ENCODE assay signal across 8 cellular contexts in genomic region chr17:59618894-59619312, GRCh38. TPM values are rescaled to one million over a fixed set of nuclear protein-coding genes. Genes with fewer than 3 reads are reported as not detected.
A peak's percentile ranks its signal among the peaks of the same experiment; 100 is the strongest.
DNase-seq lines count a peak whose midpoint lies in the region; ATAC-seq, FAIRE-seq and TF ChIP-seq lines count a peak whose summit lies in the region.

No MANE protein-coding gene starts in this region.

- H3K9ac ChIP-seq in astrocyte (ENCODE audit: low read length) (peak overlapping the region; percentile 99), HepG2 (ENCODE audit: insufficient read depth, low read depth, low read length) (peak overlapping the region; percentile 98)

- FAIRE-seq in astrocyte (lab: Jason Lieb, UNC) (no peak), HepG2 (lab: Jason Lieb, UNC) (no peak)

- H3K36me3 Mint-ChIP-seq in astrocyte (ENCODE audit: low read depth, unreplicated experiment): no peaks in the 10 kb centered on the region

- CTCF ChIA-PET in HepG2 (lab: Yijun Ruan, JAX; ENCODE audit: low intra/inter-chr PET ratio, low total read pairs): no interaction called here

- no peaks in the 10 kb centered on the region for H3K9me3 Mint-ChIP-seq in astrocyte (ENCODE audit: unreplicated experiment)

- H3K27ac Mint-ChIP-seq in astrocyte (ENCODE audit: unreplicated experiment): peak overlapping the region; percentile 100

- no peak for TF ChIP-seq POLR2A in HepG2 (IDR thresholded peaks at IDR 0.05; ENCODE audit: insufficient read depth in 1 of 2, low read depth in 2 of 2, low read length in 2 of 2)

- H3K4me1 ChIP-seq in astrocyte (ENCODE audit: insufficient read depth, low read length) (peaks cover 22% of the 10 kb centered on the region), HepG2 (ENCODE audit: insufficient read depth, low read length) (peaks cover 41% of the 10 kb centered on the region), tibial artery (peaks cover 0 to 37% (median 27%) of the 10 kb centered on the region in 4 donors)

- H3K4me3 ChIP-seq in AG10803 (ENCODE audit: low read length): peak overlapping the region; percentile 92
- H3K4me3 ChIP-seq in astrocyte (ENCODE audit: insufficient read depth, low read depth, low read length): peak overlapping the region; percentile 77
- peak overlapping the region; percentile 94 to 99 (median 94) for H3K4me3 ChIP-seq in HepG2 (replicated peaks in 1 of 3; ENCODE audit: insufficient read depth in 1 of 3, low read depth in 2 of 3, low read length in 3 of 3)
- peak overlapping the region; percentile 96 to 97 for H3K4me3 ChIP-seq in tibial artery

- no peak for TF ChIP-seq EP300 in HepG2 (IDR thresholded peaks at IDR 0.05; ENCODE audit: low read depth in 2 of 2, low read length in 2 of 2)
- no peak for TF ChIP-seq EP300 in HepG2 (CRISPR knock-in tag; IDR thresholded peaks at IDR 0.05; ENCODE audit: borderline replicate concordance)

- H2AFZ ChIP-seq in astrocyte (ENCODE audit: low read depth, low read length) (peak overlapping the region; percentile 83), HepG2 (ENCODE audit: low read length) (no peak overlapping the region)

- no peak for TF ChIP-seq CTCF in AG10803 (conservative IDR thresholded peaks at IDR 0.05; ENCODE audit: low read length)
- TF ChIP-seq CTCF in astrocyte (IDR thresholded peaks at IDR 0.05; ENCODE audit: insufficient read depth, low read depth, low read length): no peak
- no peak for TF ChIP-seq CTCF in HepG2 (CRISPR knock-in tag; IDR thresholded peaks at IDR 0.05)
- no peak for TF ChIP-seq CTCF in tibial artery (IDR thresholded peaks at IDR 0.05)

- H3K4me2 ChIP-seq in astrocyte (ENCODE audit: low read length) (peak overlapping the region; percentile 90), HepG2 (ENCODE audit: low read depth, low read length) (peak overlapping the region; percentile 86)

- in situ Hi-C loops in HepG2 (cut with HindIII; ENCODE audit: extremely low pct_ligation_motif_present, low pct_unique_long_range_greater_than_20kb): no loop called here

- intact Hi-C loops in HepG2 (cut with micrococcal nuclease; ENCODE audit: unreplicated experiment): loop anchor here (2.0 to 5.0 kb wide), 2 partner anchors 97 to 154 kb away; no protein-coding TSS in a partner anchor
- intact Hi-C loops in tibial artery (cut with DNase I; ENCODE audit: low total_unique reads): loop anchor here (2.0 to 10.0 kb wide), 2 partner anchors 54 to 88 kb away; partner anchors contain the start of genes DHX40, PTRH2 and VMP1

- H4K20me1 ChIP-seq in astrocyte (ENCODE audit: insufficient read depth, low read length) (peaks cover 34% of the 10 kb centered on the region), HepG2 (ENCODE audit: insufficient read depth, low read length) (peaks cover 32% of the 10 kb centered on the region)

- POLR2A ChIA-PET in HepG2 (lab: Yijun Ruan, JAX): interaction anchor here (0.6 to 4.7 kb wide), 38 partner anchors 10 to 1256 kb away, joined by 3 to 49 read pairs (median 4); partner anchors contain the start of genes APPBP2, DHX40, GDPD1 and HEATR6

- DNase-seq in AG10803 (ENCODE audit: low read depth) (no peak), astrocyte (ENCODE audit: low read depth) (no peak), HepG2 (ENCODE audit: low spot score) (peak; percentile 87), tibial artery (peak in 1 of 2 donors; percentile 93), SK-N-DZ (ENCODE audit: low spot score) (no peak), activated gamma-delta T cell (lab: John Stamatoyannopoulos, UW) (no peak)

- H3K27me3 ChIP-seq in astrocyte (ENCODE audit: insufficient read depth, low read length): no peaks in the 10 kb centered on the region
- no peaks in the 10 kb centered on the region; a peak in 2 of 5 replicates for H3K27me3 ChIP-seq in HepG2 (ENCODE audit: control insufficient read depth in 1 of 2, insufficient read depth in 2 of 2, low read length in 2 of 2)
- no peaks in the 10 kb centered on the region for H3K27me3 ChIP-seq in tibial artery

- ATAC-seq in HG03064 (IDR thresholded peaks at IDR 0.05; ENCODE audit: low read depth, unreplicated experiment) (peak; percentile 54), HepG2 (no peak), GM21423 (IDR thresholded peaks at IDR 0.05; ENCODE audit: unreplicated experiment) (no peak)

- H3K9me3 ChIP-seq in astrocyte (ENCODE audit: insufficient read depth, low read depth, low read length) (no peaks in the 10 kb centered on the region), HepG2 (ENCODE audit: low read length) (no peaks in the 10 kb centered on the region), tibial artery (no peaks in the 10 kb centered on the region)

- TF ChIP-seq RAD21 in HepG2 (CRISPR knock-in tag; IDR thresholded peaks at IDR 0.05): no peak

- BruUV-seq in HepG2 (replicated peaks; lab: Mats Ljungman, UMichigan): TSS peak; percentile 92

- H3K4me3 Mint-ChIP-seq in astrocyte (ENCODE audit: unreplicated experiment): peak overlapping the region; percentile 97

- peaks cover 23% of the 10 kb centered on the region for H3K4me1 Mint-ChIP-seq in astrocyte (ENCODE audit: low read depth, unreplicated experiment)

- under 1% methylated on average over 15 of the region's 15 CpGs for WGBS in HepG2 (ENCODE audit: low lambda C conversion rate)

- H3K27me3 Mint-ChIP-seq in astrocyte (ENCODE audit: low read depth, unreplicated experiment): no peaks in the 10 kb centered on the region

- peak overlapping the region; percentile 99 for H3K27ac ChIP-seq in astrocyte (ENCODE audit: low read depth, low read length)
- H3K27ac ChIP-seq in HepG2 (ENCODE audit: extremely low read length, insufficient read depth, low read length): peak overlapping the region; percentile 97
- H3K27ac ChIP-seq in tibial artery: peak overlapping the region; percentile 98 to 99

- H3K79me2 ChIP-seq in astrocyte (ENCODE audit: insufficient read depth, low read length): peaks cover 51% of the 10 kb centered on the region
- H3K79me2 ChIP-seq in HepG2 (ENCODE audit: insufficient read depth, low read length): peaks cover 57% of the 10 kb centered on the region

- H3K36me3 ChIP-seq in astrocyte (ENCODE audit: insufficient read depth, low read length) (no peaks in the 10 kb centered on the region), HepG2 (replicated peaks in 1 of 2; ENCODE audit: control insufficient read depth in 1 of 2, insufficient read depth in 2 of 2, low read length in 2 of 2) (no peaks in the 10 kb centered on the region; a peak in 1 of 5 replicates), tibial artery (no peaks in the 10 kb centered on the region)

TF ChIP-seq in HepG2, 621 proteins besides CTCF, POLR2A, EP300 and RAD21 (continues in another document):
- no peak for TF ChIP-seq ZNF234 (CRISPR knock-in tag; conservative IDR thresholded peaks at IDR 0.05)

RNA-seq across cellular contexts. Expression of gene CLTC, which starts 0.8 kb away (rescaled TPM):
- total RNA-seq in astrocyte (381 and 391 TPM in 2 replicates), HepG2 (2016; rRNA removed; fragmentation: Illumina TruSeq; extraction: Trizol) (283 and 643 TPM in 2 replicates)
- total RNA-seq in HepG2 (2016; cell fraction: cytosol; rRNA removed; fragmentation: Illumina TruSeq; extraction: Trizol; ENCODE audit: low read depth): 19.6 and 21.0 TPM in 2 replicates
- 267 and 594 TPM in 2 replicates for total RNA-seq in HepG2 (2016; cell fraction: insoluble cytoplasmic fraction; rRNA removed; fragmentation: Illumina TruSeq; extraction: Trizol)
- total RNA-seq in HepG2 (2016; cell fraction: membrane; rRNA removed; fragmentation: Illumina TruSeq; extraction: Trizol): 63.1 and 72.1 TPM in 2 replicates
- total RNA-seq in HepG2 (2016; cell fraction: nucleus; rRNA removed; fragmentation: Illumina TruSeq; extraction: Trizol): 282 and 292 TPM in 2 replicates
- 110 and 134 TPM in 2 replicates for polyA plus RNA-seq in HepG2 (2011; rRNA removed)
- 125 and 195 TPM in 2 replicates for polyA plus RNA-seq in HepG2 (2011; cell fraction: cytosol; rRNA removed)
- polyA plus RNA-seq in HepG2 (2011; cell fraction: nucleus; rRNA removed): 64.1 and 73.6 TPM in 2 replicates
- polyA plus RNA-seq in HepG2 (2012): 126 and 165 TPM in 2 replicates
- polyA plus RNA-seq in HepG2 (2016; cell fraction: cytosol; fragmentation: Illumina TruSeq; extraction: Trizol; ENCODE audit: low read depth): 9.6 and 11.7 TPM in 2 replicates
- polyA plus RNA-seq in HepG2 (2016; cell fraction: insoluble cytoplasmic fraction; fragmentation: Illumina TruSeq; extraction: Trizol; ENCODE audit: low read depth): 350 and 354 TPM in 2 replicates
- 37.1 and 44.2 TPM in 2 replicates for polyA plus RNA-seq in HepG2 (2016; cell fraction: membrane; fragmentation: Illumina TruSeq; extraction: Trizol; ENCODE audit: low read depth)
- polyA plus RNA-seq in HepG2 (2016; cell fraction: nucleus; fragmentation: Illumina TruSeq; extraction: Trizol; ENCODE audit: insufficient read depth, low read depth): 217 and 222 TPM in 2 replicates
- 363 and 456 TPM in 2 replicates for polyA minus RNA-seq in HepG2 (2011; rRNA and poly(A)+ RNA removed; ENCODE audit: low replicate concordance)
- 307 and 353 TPM in 2 replicates for polyA minus RNA-seq in HepG2 (2011; cell fraction: cytosol; rRNA and poly(A)+ RNA removed)
- polyA minus RNA-seq in HepG2 (2011; cell fraction: nucleus; rRNA and poly(A)+ RNA removed): 208 and 274 TPM in 2 replicates
- polyA plus RNA-seq in SK-N-DZ (2014; cell fraction: cytosol; rRNA removed): 200 and 233 TPM in 2 replicates
- polyA plus RNA-seq in SK-N-DZ (2014; cell fraction: nucleus; rRNA removed): 110 and 111 TPM in 2 replicates

RNA-seq across cellular contexts. Expression of gene DHX40, which starts 53.5 kb away (rescaled TPM):
- total RNA-seq in astrocyte: 29.8 and 31.0 TPM in 2 replicates
- total RNA-seq in HepG2 (2016; rRNA removed; fragmentation: Illumina TruSeq; extraction: Trizol): 37.0 and 62.6 TPM in 2 replicates
- total RNA-seq in HepG2 (2016; cell fraction: cytosol; rRNA removed; fragmentation: Illumina TruSeq; extraction: Trizol; ENCODE audit: low read depth): 3.0 and 3.8 TPM in 2 replicates
- 34.6 and 66.1 TPM in 2 replicates for total RNA-seq in HepG2 (2016; cell fraction: insoluble cytoplasmic fraction; rRNA removed; fragmentation: Illumina TruSeq; extraction: Trizol)
- 8.0 and 9.8 TPM in 2 replicates for total RNA-seq in HepG2 (2016; cell fraction: membrane; rRNA removed; fragmentation: Illumina TruSeq; extraction: Trizol)
- 19.3 and 21.1 TPM in 2 replicates for total RNA-seq in HepG2 (2016; cell fraction: nucleus; rRNA removed; fragmentation: Illumina TruSeq; extraction: Trizol)
- 16.5 and 22.2 TPM in 2 replicates for polyA plus RNA-seq in HepG2 (2011; rRNA removed)
- polyA plus RNA-seq in HepG2 (2011; cell fraction: cytosol; rRNA removed): 9.4 and 14.4 TPM in 2 replicates
- 6.9 and 8.2 TPM in 2 replicates for polyA plus RNA-seq in HepG2 (2011; cell fraction: nucleus; rRNA removed)
- polyA plus RNA-seq in HepG2 (2012): 16.5 and 24.7 TPM in 2 replicates
- polyA plus RNA-seq in HepG2 (2016; cell fraction: cytosol; fragmentation: Illumina TruSeq; extraction: Trizol; ENCODE audit: low read depth): 0.87 and 0.92 TPM in 2 replicates
- 34.8 and 38.4 TPM in 2 replicates for polyA plus RNA-seq in HepG2 (2016; cell fraction: insoluble cytoplasmic fraction; fragmentation: Illumina TruSeq; extraction: Trizol; ENCODE audit: low read depth)
- 3.0 and 3.4 TPM in 2 replicates for polyA plus RNA-seq in HepG2 (2016; cell fraction: membrane; fragmentation: Illumina TruSeq; extraction: Trizol; ENCODE audit: low read depth)
- 17.5 and 18.6 TPM in 2 replicates for polyA plus RNA-seq in HepG2 (2016; cell fraction: nucleus; fragmentation: Illumina TruSeq; extraction: Trizol; ENCODE audit: insufficient read depth, low read depth)
- 14.9 and 18.7 TPM in 2 replicates for polyA minus RNA-seq in HepG2 (2011; rRNA and poly(A)+ RNA removed; ENCODE audit: low replicate concordance)
- polyA minus RNA-seq in HepG2 (2011; cell fraction: cytosol; rRNA and poly(A)+ RNA removed): 28.8 and 30.5 TPM in 2 replicates
- 27.0 and 27.4 TPM in 2 replicates for polyA minus RNA-seq in HepG2 (2011; cell fraction: nucleus; rRNA and poly(A)+ RNA removed)
- 117 and 131 TPM in 2 replicates for polyA plus RNA-seq in SK-N-DZ (2014; cell fraction: cytosol; rRNA removed)
- 62.9 and 76.6 TPM in 2 replicates for polyA plus RNA-seq in SK-N-DZ (2014; cell fraction: nucleus; rRNA removed)
